In the genomic region with DNA sequence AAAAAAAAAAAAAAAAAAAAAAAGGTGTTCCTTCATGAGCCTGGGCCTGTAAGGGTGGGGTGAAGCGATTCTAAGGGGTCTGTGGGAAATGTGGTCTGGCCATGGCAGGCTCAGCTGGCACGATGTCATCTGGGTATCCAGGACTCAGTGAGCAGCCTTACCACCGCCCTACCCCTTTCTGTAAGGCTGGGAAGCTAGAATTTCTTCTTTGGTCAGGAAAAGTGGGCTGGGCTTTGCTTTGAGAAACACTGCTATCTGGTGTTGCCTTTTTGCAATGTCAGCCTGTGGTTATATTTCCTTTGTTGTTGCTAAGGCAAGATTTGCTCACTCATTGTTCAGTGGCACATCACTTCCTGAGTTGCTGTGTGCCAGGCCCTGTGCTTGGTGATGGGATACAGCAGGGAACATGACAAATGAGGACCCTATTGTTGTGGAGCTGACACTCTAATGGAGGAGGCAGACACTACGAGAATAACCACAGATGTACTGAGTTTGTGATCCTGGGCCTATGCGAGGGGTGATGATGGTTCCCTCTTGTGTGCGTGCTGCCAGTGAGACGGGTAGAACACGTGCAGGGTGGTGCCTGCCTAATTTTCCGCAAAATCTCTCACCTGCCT, we compare ENCODE assay signal across 8 cellular contexts. TPM values are rescaled to one million over a fixed set of nuclear protein-coding genes. Genes with fewer than 3 reads are reported as not detected.
A peak's percentile ranks its signal among the peaks of the same experiment; 100 is the strongest.
DNase-seq lines count a peak whose midpoint lies in the region; ATAC-seq, FAIRE-seq and TF ChIP-seq lines count a peak whose summit lies in the region.

No MANE protein-coding gene starts in this region.

- H3T11ph ChIP-seq in H9 (ENCODE audit: low read length), result no peak overlapping the region

- TF ChIP-seq POLR2A in right lobe of liver (IDR thresholded peaks at IDR 0.05), result no peak

- H3K9me3 ChIP-seq in H9 (ENCODE audit: control insufficient read depth, low read depth, low read length), result no peaks in the 10 kb centered on the region
- H3K9me3 ChIP-seq in right lobe of liver, result no peaks in the 10 kb centered on the region

- no peak overlapping the region for H2AK5ac ChIP-seq in H9 (ENCODE audit: insufficient read length, low read length)

- H3K27me3 Mint-ChIP-seq in H9 (ENCODE audit: low read depth), result peaks cover 32% of the 10 kb centered on the region
- H3K27me3 Mint-ChIP-seq in brain, result peaks cover 65% of the 10 kb centered on the region

- H3K4me1 Mint-ChIP-seq in H9 (peaks cover 29 to 42% of the 10 kb centered on the region in 2 experiments), brain (peaks cover 36% of the 10 kb centered on the region)

- no peak overlapping the region for H2AFZ ChIP-seq in H9 (ENCODE audit: low read length)

- no peaks in the 10 kb centered on the region for H3K9me3 Mint-ChIP-seq in H9
- H3K9me3 Mint-ChIP-seq in brain, result peaks cover 0 to 5% (median 2%) of the 10 kb centered on the region in 5 experiments

- no peak overlapping the region for H3K4ac ChIP-seq in H9 (ENCODE audit: low read depth, low read length)

- no peak for FAIRE-seq in RCC 7860 (lab: Jason Lieb, UNC)

- no CpG with 5 or more reads among the region's 9 CpGs for WGBS in H9 (ENCODE audit: extremely low coverage, insufficient read length, low lambda C conversion rate)
- 55% methylated on average over 2 of the region's 9 CpGs for WGBS in right lobe of liver (ENCODE audit: insufficient coverage, low coverage, low lambda C conversion rate, missing lambda C conversion rate)

- H2BK12ac ChIP-seq in H9 (ENCODE audit: insufficient read length, low read depth, low read length), result no peak overlapping the region

- no peak overlapping the region for H2BK15ac ChIP-seq in H9 (ENCODE audit: low read depth, low read length)

- H3K4me3 Mint-ChIP-seq in H9 (no peak overlapping the region; a peak in 1 of 5 replicates), brain (no peak overlapping the region)

- no peak overlapping the region for H4K5ac ChIP-seq in H9 (ENCODE audit: insufficient read length, low read depth, low read length)

- H3K27ac ChIP-seq in H9 (ENCODE audit: insufficient read length, low read depth, low read length), result no peak overlapping the region
- H3K27ac ChIP-seq in right lobe of liver, result no peak overlapping the region

- no peaks in the 10 kb centered on the region for H3K79me1 ChIP-seq in H9 (ENCODE audit: insufficient read depth, low read depth, low read length, poor library complexity, severe bottlenecking)

- H3K4me1 ChIP-seq in H9 (ENCODE audit: insufficient read depth, low read length) (0 out of 2 replicates have a peak, but pooled peaks cover 5% of the 10 kb centered on the region), right lobe of liver (peaks cover 0 to 3% (median 0%) of the 10 kb centered on the region in 4 donors)

- no peak overlapping the region for H3K23ac ChIP-seq in H9 (ENCODE audit: insufficient read length, low read depth, low read length)

- H3K14ac ChIP-seq in H9 (ENCODE audit: insufficient read depth, low read length), result no peak overlapping the region; the same call in 1 of the 2 replicates

- H3K79me2 ChIP-seq in H9 (ENCODE audit: insufficient read depth, low read length), result no peaks in the 10 kb centered on the region

- DNase-seq in CMK (ENCODE audit: low read depth), result peak; percentile 48
- DNase-seq in H9, result peak; percentile 53
- DNase-seq in RCC 7860 (ENCODE audit: low spot score), result peak; percentile 69
- DNase-seq in right lobe of liver, result no peak

- H3K27ac Mint-ChIP-seq in H9 (peak overlapping the region in 1 of 3 experiments; percentile 61; a peak in 1 of 7 replicates), brain (peak overlapping the region in 4 of 5 experiments; percentile 38 to 80 (median 60))

- H3K9ac ChIP-seq in H9 (ENCODE audit: extremely low read depth, insufficient read length, low read length), result no peak overlapping the region

- H3K27me3 ChIP-seq in H9 (ENCODE audit: insufficient read depth, low read length) (peaks cover 11% of the 10 kb centered on the region; the same call in 1 of the 2 replicates), right lobe of liver (peaks cover 0 to 17% of the 10 kb centered on the region in 2 donors)

- no peak overlapping the region for H4K8ac ChIP-seq in H9 (replicated peaks; ENCODE audit: insufficient read length, low read depth, low read length)

- no peak overlapping the region for H2BK120ac ChIP-seq in H9 (ENCODE audit: low read depth, low read length, poor library complexity, severe bottlenecking)

- no peak overlapping the region for H3K4me2 ChIP-seq in H9 (ENCODE audit: insufficient read depth, insufficient read length, low read length)

- H3K18ac ChIP-seq in H9 (ENCODE audit: insufficient read length, low read depth, low read length), result peak overlapping the region; percentile 35

- TF ChIP-seq CTCF in H9 (conservative IDR thresholded peaks at IDR 0.05), result peak; percentile 31; the same call in 1 of the 3 replicates
- TF ChIP-seq CTCF in brain (conservative IDR thresholded peaks at IDR 0.05), result peak; percentile 26 to 40
- peak in 3 of 4 donors; percentile 18 to 32 (median 27) for TF ChIP-seq CTCF in right lobe of liver (IDR thresholded peaks at IDR 0.05)

- ATAC-seq in right lobe of liver (peak; percentile 62 to 83 (median 74)), HG02678 (IDR thresholded peaks at IDR 0.05; ENCODE audit: unreplicated experiment) (no peak), GM18519 (IDR thresholded peaks at IDR 0.05; ENCODE audit: low FRiP score, unreplicated experiment) (no peak), GM19467 (IDR thresholded peaks at IDR 0.05; ENCODE audit: unreplicated experiment) (no peak)

- no peak overlapping the region for H3K4me3 ChIP-seq in right lobe of liver

- H3K36me3 ChIP-seq in right lobe of liver, result no peaks in the 10 kb centered on the region

- no peaks in the 10 kb centered on the region for H4K20me1 ChIP-seq in H9 (ENCODE audit: control insufficient read depth, insufficient read depth, insufficient read length)

- no peak overlapping the region for H4K91ac ChIP-seq in H9 (ENCODE audit: insufficient read length, low read depth, low read length)

- H3K56ac ChIP-seq in H9 (ENCODE audit: insufficient read length, low read depth, low read length), result no peak overlapping the region

- H2BK5ac ChIP-seq in H9 (ENCODE audit: insufficient read length, low read length), result no peak overlapping the region

- peaks cover 3% of the 10 kb centered on the region for H3K23me2 ChIP-seq in H9 (ENCODE audit: insufficient read length, low read depth, low read length, poor library complexity, severe bottlenecking)

- intact Hi-C loops in right lobe of liver (cut with DNase I), result loop anchor here in 1 of 2 donors (10.0 kb wide), 1 partner anchor 281 kb away; no protein-coding TSS in a partner anchor

- no peak overlapping the region for H2BK20ac ChIP-seq in H9 (ENCODE audit: low read depth, low read length, poor library complexity, severe bottlenecking)

- H3K36me3 Mint-ChIP-seq in H9 (ENCODE audit: insufficient read depth in 1 of 3, low read depth in 3 of 3) (no peaks in the 10 kb centered on the region), brain (no peaks in the 10 kb centered on the region)

RNA-seq across cellular contexts. Expression of gene ZNFX1, which starts 45.9 kb away (rescaled TPM):
- total RNA-seq in H9 (2021), result 12.8 and 13.3 TPM in 2 replicates
- polyA plus RNA-seq in brain (ENCODE audit: insufficient read depth, low read depth, low replicate concordance), result 23.5 TPM
- 10 to 100 TPM in 5 of 6 experiments, 1 to 10 TPM in 1; 9.3 to 17.5 (median 13.9) TPM for total RNA-seq in right lobe of liver

Comparison
In these comparisons a context has a peak if more than half of its experiments do, and no peak if none do; other contexts are left out.
1. DNase-seq: peak in CMK (single experiment), H9 (single experiment) and RCC 7860 (single experiment); none in right lobe of liver (0 of 3).
2. ATAC-seq: peak in right lobe of liver (4 of 4); none in HG02678 (single experiment), GM18519 (single experiment) and GM19467 (single experiment).
3. Peak in every context shown above with its lines, with median percentiles within 50 percentile points of each other: CTCF ChIP-seq.